In the genomic region with DNA sequence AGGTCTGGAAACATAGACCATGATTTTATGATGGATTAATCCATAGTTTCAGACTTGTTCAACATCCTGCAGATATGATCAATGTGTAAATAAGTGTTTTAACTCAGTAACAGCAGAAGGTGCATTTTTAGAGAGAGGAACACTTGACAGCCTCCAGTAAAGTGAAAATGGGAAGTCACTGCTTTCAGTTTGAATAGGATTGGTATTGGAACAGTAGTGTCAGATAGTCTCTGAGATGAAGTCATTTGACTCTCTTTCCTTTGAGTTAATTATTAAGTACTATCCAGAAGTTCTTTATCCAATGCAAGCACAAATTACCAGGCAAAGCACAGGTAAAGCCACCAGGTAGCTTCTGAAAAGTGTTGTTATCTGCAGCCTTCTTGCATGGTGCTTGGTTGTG, we compare ENCODE assay signal across 11 cellular contexts. TPM values are rescaled to one million over a fixed set of nuclear protein-coding genes. Genes with fewer than 3 reads are reported as not detected.
DNase-seq lines count a peak whose midpoint lies in the region; ATAC-seq and TF ChIP-seq lines count a peak whose summit lies in the region.
"Had no signal": no experiment of that assay in that cellular context is flagged by ENCODE, and none has a peak within 500 bp of the region (broad histone marks: within the 10 kb centered on the region; RNA-seq: fewer than 3 reads in every experiment).

No MANE protein-coding gene starts in this region.

- intact Hi-C loops in psoas muscle (cut with DNase I), result no loop called here

- H3K4me3 ChIP-seq in psoas muscle, result no peak overlapping the region
- H3K4me3 ChIP-seq: testis had no signal

- H3K27me3 ChIP-seq in psoas muscle (ENCODE audit: insufficient read depth in 3 of 3, low read length in 2 of 3), result no peaks in the 10 kb centered on the region
- H3K27me3 ChIP-seq: testis had no signal

- TF ChIP-seq CTCF in psoas muscle (IDR thresholded peaks at IDR 0.05), result no peak

- DNase-seq in globus pallidus (ENCODE audit: low spot score) (peak; percentile 21), superior temporal gyrus (ENCODE audit: extremely low spot score) (no peak), activated T-cell treated with anti-CD3 and anti-CD28 coated beads for 4 hours (no peak), COR-L47 (lab: John Stamatoyannopoulos, UW) (no peak), psoas muscle (no peak)
- DNase-seq: hypothalamus, NCI-H187, testis had no signal

- no peak overlapping the region for H3K27ac ChIP-seq in psoas muscle
- H3K27ac ChIP-seq: testis had no signal

- ATAC-seq in GM18870 (IDR thresholded peaks at IDR 0.05; ENCODE audit: unreplicated experiment), result peak; percentile 93
- peak; percentile 90 for ATAC-seq in GM21528 (IDR thresholded peaks at IDR 0.05; ENCODE audit: low FRiP score, unreplicated experiment)
- peak; percentile 86 for ATAC-seq in HG03097 (IDR thresholded peaks at IDR 0.05; ENCODE audit: low FRiP score, unreplicated experiment)
- ATAC-seq in psoas muscle, result no peak

- H3K9me3 ChIP-seq in psoas muscle, result no peaks in the 10 kb centered on the region
- H3K9me3 ChIP-seq: testis had no signal

- no peaks in the 10 kb centered on the region for H3K4me1 ChIP-seq in psoas muscle
- H3K4me1 ChIP-seq: testis had no signal

- H3K36me3 ChIP-seq in psoas muscle (ENCODE audit: insufficient read depth in 1 of 2, low read depth in 1 of 2), result no peaks in the 10 kb centered on the region

RNA-seq across cellular contexts. Expression of gene NAV3, which starts 14.5 kb away (rescaled TPM):
- total RNA-seq in psoas muscle, result 1 to 10 TPM; 2.2 to 4.2 (median 3.4) TPM
- 1 to 10 TPM in 1 of 3 donors, under 1 TPM in 2; 0.47 to 1.2 (median 0.61) TPM for polyA plus RNA-seq in psoas muscle

Comparison
In these comparisons a context has a peak if more than half of its experiments do, and no peak if none do; other contexts are left out.
1. ATAC-seq: peak in GM18870 (single experiment), GM21528 (single experiment) and HG03097 (single experiment); none in psoas muscle (0 of 4).